1 cellular context compared by ENCODE assay signal in the genomic region with DNA sequence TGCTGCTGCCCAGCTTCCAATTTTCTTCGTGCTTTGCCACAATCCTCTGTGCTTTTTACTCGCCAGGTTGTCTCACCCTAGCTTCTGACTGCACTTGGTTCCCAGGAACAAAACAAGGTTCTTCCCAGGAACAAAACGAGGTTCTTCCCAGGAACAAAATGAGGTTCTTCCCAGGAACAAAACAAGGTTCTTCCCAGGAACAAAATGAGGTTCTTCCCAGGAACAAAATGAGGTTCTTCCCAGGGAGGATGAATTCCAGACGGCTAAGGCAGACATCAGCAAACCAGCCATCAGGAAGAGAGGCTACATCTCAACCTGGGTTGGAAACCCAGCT.
TF ChIP-seq lines count a peak whose summit lies in the region.

No MANE protein-coding gene starts in this region.

TF ChIP-seq in A549, 52 proteins besides CTCF, POLR2A, EP300 and RAD21:
- TF ChIP-seq ZFP36 (IDR thresholded peaks at IDR 0.05; ENCODE audit: borderline replicate concordance, partially characterized antibody) (no peak), FOSL2 (IDR thresholded peaks at IDR 0.05) (no peak), FOSL2 (CRISPR knock-in tag; IDR thresholded peaks at IDR 0.05) (no peak), SMC3 (IDR thresholded peaks at IDR 0.05) (no peak), CHD2 (IDR thresholded peaks at IDR 0.05; ENCODE audit: low read length, partially characterized antibody) (no peak), BCL3 (IDR thresholded peaks at IDR 0.05) (no peak), ZNF302 (CRISPR knock-in tag; IDR thresholded peaks at IDR 0.05) (no peak), ATOH8 (CRISPR knock-in tag; IDR thresholded peaks at IDR 0.05; ENCODE audit: low read depth) (no peak), JUNB (IDR thresholded peaks at IDR 0.05) (no peak), FOSB (CRISPR knock-in tag; IDR thresholded peaks at IDR 0.05) (no peak), KDM5A (IDR thresholded peaks at IDR 0.05) (no peak), SREBF2 (IDR thresholded peaks at IDR 0.05) (no peak), BHLHE40 (IDR thresholded peaks at IDR 0.05; ENCODE audit: low read depth, low read length) (no peak), POLR2AphosphoS2 (conservative IDR thresholded peaks at IDR 0.05; ENCODE audit: low read length) (no peak)
